Comparison of ENCODE assay signal across 8 cellular contexts in the genomic region with DNA sequence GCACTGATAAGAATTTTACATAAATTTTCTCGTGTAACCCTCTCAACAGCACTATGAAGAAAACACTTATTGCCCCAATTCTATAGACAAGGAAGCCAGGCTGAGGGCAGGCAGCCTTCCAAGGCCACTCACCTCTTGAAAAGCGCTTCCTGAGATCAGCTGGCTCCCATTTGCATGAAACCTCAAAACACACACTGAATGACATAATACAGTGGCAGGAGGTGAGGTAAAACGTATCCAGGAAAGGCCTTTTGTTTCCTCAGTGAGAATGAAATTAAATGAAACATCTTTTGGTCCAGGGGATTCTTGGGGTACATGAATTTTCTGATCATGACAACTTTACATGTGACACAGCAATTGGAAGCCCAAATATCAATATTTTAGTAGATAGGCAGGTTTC.
DNase-seq lines count a peak whose midpoint lies in the region; ATAC-seq, FAIRE-seq and TF ChIP-seq lines count a peak whose summit lies in the region.

No MANE protein-coding gene starts in this region.

- FAIRE-seq in D721Med (lab: Jason Lieb, UNC) = no peak

- TF ChIP-seq CTCF in astrocyte of the cerebellum (IDR thresholded peaks at IDR 0.05; ENCODE audit: low read depth, low read length, missing control alignments) (no peak), D721Med (IDR thresholded peaks at IDR 0.05; ENCODE audit: insufficient read depth, missing control alignments) (no peak)

- in situ Hi-C loops in astrocyte of the cerebellum (cut with HindIII; ENCODE audit: low sequenced_read_pairs) = no loop called here

- intact Hi-C loops in sciatic nerve (cut with DNase I) = no loop called here

- no peak overlapping the region for H3K4me3 ChIP-seq in astrocyte of the cerebellum (ENCODE audit: low read depth, low read length)

- DNase-seq in Daoy (ENCODE audit: low read depth) = peak; percentile 78
- peak; percentile 38 for DNase-seq in HK-2 (ENCODE audit: unreplicated experiment)
- peak; percentile 80 for DNase-seq in astrocyte of the cerebellum (ENCODE audit: low read depth)
- DNase-seq in sciatic nerve (ENCODE audit: low spot score) = no peak
- DNase-seq in mesenteric fat pad (ENCODE audit: low spot score) = no peak
- no peak for DNase-seq in D721Med (ENCODE audit: insufficient read length, low spot score)
- no peak for DNase-seq in foreskin melanocyte

- peak; percentile 72 for ATAC-seq in GM21381 (IDR thresholded peaks at IDR 0.05; ENCODE audit: unreplicated experiment)
- peak; percentile 64 for ATAC-seq in sciatic nerve

Comparison
In these comparisons a context has a peak if more than half of its experiments do, and no peak if none do; other contexts are left out.
1. DNase-seq: peak in Daoy (single experiment), HK-2 (single experiment) and astrocyte of the cerebellum (single experiment); none in sciatic nerve (single experiment), mesenteric fat pad (single experiment), D721Med (single experiment) and foreskin melanocyte (single experiment).